In genomic region chr19:23241433-23241832, GRCh38 we compare ENCODE assay signal across 17 cellular contexts. TPM values are rescaled to one million over a fixed set of nuclear protein-coding genes. Genes with fewer than 3 reads are reported as not detected.
DNase-seq lines count a peak whose midpoint lies in the region; ATAC-seq and TF ChIP-seq lines count a peak whose summit lies in the region.
"Had no signal": no experiment of that assay in that cellular context is flagged by ENCODE, and none has a peak within 500 bp of the region (broad histone marks: within the 10 kb centered on the region; RNA-seq: fewer than 3 reads in every experiment).

No MANE protein-coding gene starts in this region.

- H3K4me1 Mint-ChIP-seq in endodermal cell, result peaks cover under 1% of the 10 kb centered on the region
- peaks cover 0 to 2% of the 10 kb centered on the region in 2 donors for H3K4me1 Mint-ChIP-seq in stimulated activated naive B cell treated with anti-CD40 and anti-IgM and Interleukin-4, amounts not matched to agents 10 μg/mL and 1 μg/mL and 100 μg/mL, for 72 hours

- ATAC-seq in GM18858 (IDR thresholded peaks at IDR 0.05; ENCODE audit: unreplicated experiment), result no peak
- ATAC-seq in stimulated activated naive B cell treated with anti-CD40 and anti-IgM and Interleukin-4, amounts not matched to agents 10 μg/mL and 1 μg/mL and 100 μg/mL, for 72 hours (replicated peaks), result no peak

- H3K36me3 ChIP-seq in OCI-LY7 (ENCODE audit: insufficient read depth, low read length) (peaks cover 97% of the 10 kb centered on the region), endodermal cell (ENCODE audit: control insufficient read depth, insufficient read depth, low read length) (peaks cover 95% of the 10 kb centered on the region)
- H3K36me3 ChIP-seq: Peyer's patch had no signal

- H3K36me3 Mint-ChIP-seq in endodermal cell (ENCODE audit: low read depth), result peaks cover 88% of the 10 kb centered on the region
- peaks cover 67 to 77% of the 10 kb centered on the region in 2 donors for H3K36me3 Mint-ChIP-seq in stimulated activated naive B cell treated with anti-CD40 and anti-IgM and Interleukin-4, amounts not matched to agents 10 μg/mL and 1 μg/mL and 100 μg/mL, for 72 hours

- DNase-seq in DMS53 (lab: John Stamatoyannopoulos, UW), result peak; percentile 10
- no peak for DNase-seq in DMS53 treated with DMSO at 0.1 percent for 48 hours (lab: John Stamatoyannopoulos, UW; ENCODE audit: unreplicated experiment)
- peak; percentile 41 for DNase-seq in OCI-LY7 (ENCODE audit: low spot score)
- DNase-seq in endodermal cell, result no peak
- peak; percentile 6 for DNase-seq in myocyte (ENCODE audit: low read depth)
- no peak for DNase-seq in stimulated activated naive B cell treated with anti-CD40 and anti-IgM and Interleukin-4, amounts not matched to agents 10 μg/mL and 1 μg/mL and 100 μg/mL, for 72 hours
- no peak for DNase-seq in NCI-H748 (lab: John Stamatoyannopoulos, UW; ENCODE audit: unreplicated experiment)
- DNase-seq: 8988T; BE2C; CD4-positive, alpha-beta memory T cell; Kasumi-1; NCI-H187 treated with DMSO at 0.1 percent for 48 hours; NCI-H510A treated with DMSO at 0.1 percent for 48 hours; Peyer's patch; Right ventricle myocardium superior had no signal

- no peaks in the 10 kb centered on the region for H3K27me3 ChIP-seq in endodermal cell (ENCODE audit: control insufficient read depth, insufficient read depth, low read length, poor library complexity, severe bottlenecking)
- H3K27me3 ChIP-seq: BE2C, Peyer's patch had no signal

- H3K4me3 Mint-ChIP-seq in endodermal cell, result no peak overlapping the region
- no peak overlapping the region for H3K4me3 Mint-ChIP-seq in stimulated activated naive B cell treated with anti-CD40 and anti-IgM and Interleukin-4, amounts not matched to agents 10 μg/mL and 1 μg/mL and 100 μg/mL, for 72 hours
- H3K4me3 Mint-ChIP-seq: CD4-positive, alpha-beta memory T cell had no signal

- H3K9me3 ChIP-seq in OCI-LY7 (ENCODE audit: low read length) (peaks cover 68% of the 10 kb centered on the region), endodermal cell (ENCODE audit: control insufficient read depth, low read length) (peaks cover 95% of the 10 kb centered on the region)
- H3K9me3 ChIP-seq: BE2C had no signal

- CTCF ChIA-PET in OCI-LY7 (lab: Charles Lee; ENCODE audit: unreplicated experiment), result no interaction called here

- H3K4me3 ChIP-seq in OCI-LY7 (ENCODE audit: low read depth, low read length, poor library complexity, severe bottlenecking) (no peak overlapping the region), endodermal cell (ENCODE audit: low read length) (peak overlapping the region; percentile 7)
- H3K4me3 ChIP-seq: Peyer's patch, SK-N-MC had no signal

- H3K9me3 Mint-ChIP-seq in endodermal cell, result peaks cover 63% of the 10 kb centered on the region
- peaks cover 22 to 24% of the 10 kb centered on the region in 2 donors for H3K9me3 Mint-ChIP-seq in stimulated activated naive B cell treated with anti-CD40 and anti-IgM and Interleukin-4, amounts not matched to agents 10 μg/mL and 1 μg/mL and 100 μg/mL, for 72 hours

- H3K27me3 Mint-ChIP-seq in endodermal cell (ENCODE audit: insufficient read depth), result peaks cover 2% of the 10 kb centered on the region
- H3K27me3 Mint-ChIP-seq in stimulated activated naive B cell treated with anti-CD40 and anti-IgM and Interleukin-4, amounts not matched to agents 10 μg/mL and 1 μg/mL and 100 μg/mL, for 72 hours, result no peaks in the 10 kb centered on the region
- H3K27me3 Mint-ChIP-seq: CD4-positive, alpha-beta memory T cell had no signal

- intact Hi-C loops in OCI-LY7 (cut with micrococcal nuclease; ENCODE audit: unreplicated experiment), result loop anchor here (10.0 kb wide), 1 partner anchor 167 kb away; no protein-coding TSS in a partner anchor

- BruUV-seq in OCI-LY7 (replicated peaks; lab: Mats Ljungman, UMichigan), result no TSS peak

- no peaks in the 10 kb centered on the region for H3K9me2 ChIP-seq in OCI-LY7 (ENCODE audit: insufficient read depth, low read length)

- no peak overlapping the region for H3K4me2 ChIP-seq in OCI-LY7 (ENCODE audit: low read length)

- H3K27ac ChIP-seq in OCI-LY7 (ENCODE audit: low read depth, low read length, poor library complexity, severe bottlenecking) (no peak overlapping the region), endodermal cell (ENCODE audit: low read depth, low read length) (no peak overlapping the region)
- H3K27ac ChIP-seq: Peyer's patch, SK-N-MC had no signal

- peaks cover 96% of the 10 kb centered on the region for H3K79me2 ChIP-seq in OCI-LY7 (ENCODE audit: insufficient read depth, low read depth, low read length)

- POLR2A ChIA-PET in OCI-LY7 (lab: Charles Lee), result interaction anchor here (0.6 to 1.6 kb wide), 4 partner anchors 9 to 585 kb away, joined by 3 to 5 read pairs (median 3); partner anchors contain the start of genes ZNF724 and ZNF730

- 89 to 92% methylated on average over 1 of the region's 1 CpG for WGBS in endodermal cell (ENCODE audit: insufficient coverage in 1 of 2, insufficient read length in 1 of 2), 2 experiments

- no peak overlapping the region for H2AFZ ChIP-seq in OCI-LY7 (ENCODE audit: low read length)

- TF ChIP-seq CTCF in OCI-LY7 (conservative IDR thresholded peaks at IDR 0.05; ENCODE audit: low read length) (no peak), endodermal cell (conservative IDR thresholded peaks at IDR 0.05) (no peak)

- H3K9ac ChIP-seq in endodermal cell (ENCODE audit: extremely low read depth, low read length, poor library complexity, severe bottlenecking), result no peak overlapping the region

- H3K4me1 ChIP-seq in OCI-LY7 (ENCODE audit: insufficient read depth, low read length, poor library complexity, severe bottlenecking), result no peaks in the 10 kb centered on the region
- H3K4me1 ChIP-seq in endodermal cell (ENCODE audit: control insufficient read depth, insufficient read depth, low read length), result no peaks in the 10 kb centered on the region
- H3K4me1 ChIP-seq: BE2C, Peyer's patch had no signal

- no peaks in the 10 kb centered on the region for H4K20me1 ChIP-seq in OCI-LY7 (ENCODE audit: insufficient read depth, low read length)

- H3K27ac Mint-ChIP-seq in endodermal cell, result no peak overlapping the region
- no peak overlapping the region for H3K27ac Mint-ChIP-seq in stimulated activated naive B cell treated with anti-CD40 and anti-IgM and Interleukin-4, amounts not matched to agents 10 μg/mL and 1 μg/mL and 100 μg/mL, for 72 hours
- H3K27ac Mint-ChIP-seq: CD4-positive, alpha-beta memory T cell had no signal

RNA-seq across cellular contexts. Expression of gene ZNF724, which starts 8.8 kb away (rescaled TPM):
- 34.6 and 39.0 TPM in 2 replicates for total RNA-seq in OCI-LY7 (2014; rRNA removed; shearing (Covaris generic))
- total RNA-seq in OCI-LY7 (2022) (27.2 and 30.8 TPM in 2 replicates), endodermal cell (10 to 100 TPM; 49.8 to 62.1 TPM), myocyte (2.7 and 5.7 TPM in 2 replicates)
- polyA plus RNA-seq in endodermal cell (2013, experiment 1 of 2), result 15.7 TPM
- 18.1 TPM for polyA plus RNA-seq in endodermal cell (2013, experiment 2 of 2)
- 0.24 TPM for polyA plus RNA-seq in myocyte (2012)

Comparison
In these comparisons a context has a peak if more than half of its experiments do, and no peak if none do; other contexts are left out.
1. DNase-seq: peak in DMS53 (single experiment), OCI-LY7 (single experiment) and myocyte (single experiment); none in DMS53 treated with DMSO at 0.1 percent for 48 hours (single experiment), endodermal cell (single experiment), stimulated activated naive B cell treated with anti-CD40 and anti-IgM and Interleukin-4, amounts not matched to agents 10 μg/mL and 1 μg/mL and 100 μg/mL, for 72 hours (single experiment) and NCI-H748 (single experiment).